ENCODE assay signal across 17 cellular contexts in genomic region chr20:34582911-34583310, GRCh38. TPM values are rescaled to one million over a fixed set of nuclear protein-coding genes. Genes with fewer than 3 reads are reported as not detected.
DNase-seq lines count a peak whose midpoint lies in the region; ATAC-seq and TF ChIP-seq lines count a peak whose summit lies in the region.
"Had no signal": no experiment of that assay in that cellular context is flagged by ENCODE, and none has a peak within 500 bp of the region (broad histone marks: within the 10 kb centered on the region; RNA-seq: fewer than 3 reads in every experiment).

No MANE protein-coding gene starts in this region.

- DNase-seq in activated naive CD4-positive, alpha-beta T cell treated with anti-CD3 and anti-CD28 coated beads for 36 hours, result no peak
- no peak for DNase-seq in activated naive CD4-positive, alpha-beta T cell treated with anti-CD3 and anti-CD28 coated beads, Interleukin-2, amount 50 U/mL, for 16 hours
- DNase-seq in RWPE2 (ENCODE audit: low spot score) (peak; percentile 70), fibroblast of mammary gland (ENCODE audit: low read depth) (peak; percentile 37), hypothalamus (lab: John Stamatoyannopoulos, UW) (no peak), T1000 (lab: John Stamatoyannopoulos, UW) (no peak), NCI-H1694 treated with DMSO at 0.1 percent for 48 hours (lab: John Stamatoyannopoulos, UW) (no peak)
- DNase-seq: activated CD4-positive, alpha-beta T cell treated with anti-CD3 and anti-CD28 coated beads, Interleukin-2, amount 50 U/mL, for 48 hours; activated gamma-delta T cell; Calu3; Karpas-422; NCI-H1930; NCI-H69 had no signal

- H3K27me3 ChIP-seq in RWPE2 (ENCODE audit: insufficient read depth, poor library complexity, severe bottlenecking), result no peaks in the 10 kb centered on the region
- H3K27me3 ChIP-seq: cardiac muscle cell had no signal

- TF ChIP-seq CTCF in RWPE2 (IDR thresholded peaks at IDR 0.05; ENCODE audit: poor library complexity, severe bottlenecking) (no peak), fibroblast of mammary gland (conservative IDR thresholded peaks at IDR 0.05; ENCODE audit: control insufficient read depth, insufficient read depth, low read depth, low read length) (no peak)

- H3K9me3 ChIP-seq in RWPE2 (ENCODE audit: severe bottlenecking), result no peaks in the 10 kb centered on the region

- no peaks in the 10 kb centered on the region for H3K9me3 Mint-ChIP-seq in activated naive CD4-positive, alpha-beta T cell treated with anti-CD3 and anti-CD28 coated beads for 36 hours
- H3K9me3 Mint-ChIP-seq in stimulated activated memory B cell treated with anti-CD40 and anti-IgM and Interleukin-4, amounts not matched to agents 10 μg/mL and 1 μg/mL and 100 μg/mL, for 72 hours, result peaks cover 5% of the 10 kb centered on the region
- H3K9me3 Mint-ChIP-seq: nephron had no signal

- peaks cover 19% of the 10 kb centered on the region for H3K36me3 ChIP-seq in RWPE2 (ENCODE audit: low read depth)
- H3K36me3 ChIP-seq: cardiac muscle cell had no signal

- H3K4me3 ChIP-seq in RWPE2 (ENCODE audit: severe bottlenecking), result no peak overlapping the region
- no peak overlapping the region for H3K4me3 ChIP-seq in fibroblast of mammary gland (ENCODE audit: control insufficient read depth, low read depth, low read length)
- H3K4me3 ChIP-seq: cardiac muscle cell had no signal

- intact Hi-C loops in activated naive CD4-positive, alpha-beta T cell treated with anti-CD3 and anti-CD28 coated beads for 36 hours (cut with micrococcal nuclease), result loop anchor here (1.0 to 5.0 kb wide), 4 partner anchors 44 to 471 kb away; partner anchors contain the start of genes AHCY, EIF2S2 and PIGU

- H3K27ac Mint-ChIP-seq in activated naive CD4-positive, alpha-beta T cell treated with anti-CD3 and anti-CD28 coated beads for 36 hours, result peak overlapping the region; percentile 94
- H3K27ac Mint-ChIP-seq in stimulated activated memory B cell treated with anti-CD40 and anti-IgM and Interleukin-4, amounts not matched to agents 10 μg/mL and 1 μg/mL and 100 μg/mL, for 72 hours, result peak overlapping the region; percentile 59

- no peak for ATAC-seq in RWPE2 (ENCODE audit: low read depth)
- no peak for ATAC-seq in stimulated activated memory B cell treated with anti-CD40 and anti-IgM and Interleukin-4, amounts not matched to agents 10 μg/mL and 1 μg/mL and 100 μg/mL, for 72 hours
- ATAC-seq: left lobe of liver had no signal

- peaks cover 24% of the 10 kb centered on the region for H3K4me1 Mint-ChIP-seq in activated naive CD4-positive, alpha-beta T cell treated with anti-CD3 and anti-CD28 coated beads for 36 hours (ENCODE audit: low read depth)
- peaks cover 22% of the 10 kb centered on the region for H3K4me1 Mint-ChIP-seq in stimulated activated memory B cell treated with anti-CD40 and anti-IgM and Interleukin-4, amounts not matched to agents 10 μg/mL and 1 μg/mL and 100 μg/mL, for 72 hours
- H3K4me1 Mint-ChIP-seq: nephron had no signal

- H3K4me3 Mint-ChIP-seq in activated naive CD4-positive, alpha-beta T cell treated with anti-CD3 and anti-CD28 coated beads for 36 hours, result no peak overlapping the region
- no peak overlapping the region for H3K4me3 Mint-ChIP-seq in stimulated activated memory B cell treated with anti-CD40 and anti-IgM and Interleukin-4, amounts not matched to agents 10 μg/mL and 1 μg/mL and 100 μg/mL, for 72 hours
- H3K4me3 Mint-ChIP-seq: nephron had no signal

- peak overlapping the region; percentile 9 for H3K27ac ChIP-seq in RWPE2 (ENCODE audit: poor library complexity, severe bottlenecking)
- H3K27ac ChIP-seq: cardiac muscle cell had no signal

- peaks cover 18% of the 10 kb centered on the region for H3K4me1 ChIP-seq in RWPE2 (ENCODE audit: insufficient read depth, poor library complexity, severe bottlenecking)

- no peaks in the 10 kb centered on the region for H3K27me3 Mint-ChIP-seq in activated naive CD4-positive, alpha-beta T cell treated with anti-CD3 and anti-CD28 coated beads for 36 hours (ENCODE audit: low read depth)
- no peaks in the 10 kb centered on the region for H3K27me3 Mint-ChIP-seq in stimulated activated memory B cell treated with anti-CD40 and anti-IgM and Interleukin-4, amounts not matched to agents 10 μg/mL and 1 μg/mL and 100 μg/mL, for 72 hours

- CTCF ChIA-PET in activated naive CD4-positive, alpha-beta T cell treated with anti-CD3 and anti-CD28 coated beads for 36 hours (lab: Charles Lee), result interaction anchor here (0.6 to 1.4 kb wide), 5 partner anchors 9 to 382 kb away, joined by 3 to 7 read pairs (median 4); no protein-coding TSS in a partner anchor

- peaks cover 22% of the 10 kb centered on the region for H3K36me3 Mint-ChIP-seq in activated naive CD4-positive, alpha-beta T cell treated with anti-CD3 and anti-CD28 coated beads for 36 hours (ENCODE audit: low read depth)
- peaks cover 52% of the 10 kb centered on the region for H3K36me3 Mint-ChIP-seq in stimulated activated memory B cell treated with anti-CD40 and anti-IgM and Interleukin-4, amounts not matched to agents 10 μg/mL and 1 μg/mL and 100 μg/mL, for 72 hours

RNA-seq across cellular contexts. Expression of gene MAP1LC3A, which starts 24.4 kb away (rescaled TPM):
- total RNA-seq in activated naive CD4-positive, alpha-beta T cell treated with anti-CD3 and anti-CD28 coated beads for 36 hours, result 1 to 10 TPM; 1.6 to 1.7 TPM

Comparison
In these comparisons a context has a peak if more than half of its experiments do, and no peak if none do; other contexts are left out.
1. DNase-seq: peak in RWPE2 (single experiment) and fibroblast of mammary gland (single experiment); none in activated naive CD4-positive, alpha-beta T cell treated with anti-CD3 and anti-CD28 coated beads for 36 hours (single experiment), activated naive CD4-positive, alpha-beta T cell treated with anti-CD3 and anti-CD28 coated beads, Interleukin-2, amount 50 U/mL, for 16 hours (single experiment), hypothalamus (0 of 51), T1000 (single experiment) and NCI-H1694 treated with DMSO at 0.1 percent for 48 hours (single experiment).